ENCODE assay signal across 8 cellular contexts in the genomic region with DNA sequence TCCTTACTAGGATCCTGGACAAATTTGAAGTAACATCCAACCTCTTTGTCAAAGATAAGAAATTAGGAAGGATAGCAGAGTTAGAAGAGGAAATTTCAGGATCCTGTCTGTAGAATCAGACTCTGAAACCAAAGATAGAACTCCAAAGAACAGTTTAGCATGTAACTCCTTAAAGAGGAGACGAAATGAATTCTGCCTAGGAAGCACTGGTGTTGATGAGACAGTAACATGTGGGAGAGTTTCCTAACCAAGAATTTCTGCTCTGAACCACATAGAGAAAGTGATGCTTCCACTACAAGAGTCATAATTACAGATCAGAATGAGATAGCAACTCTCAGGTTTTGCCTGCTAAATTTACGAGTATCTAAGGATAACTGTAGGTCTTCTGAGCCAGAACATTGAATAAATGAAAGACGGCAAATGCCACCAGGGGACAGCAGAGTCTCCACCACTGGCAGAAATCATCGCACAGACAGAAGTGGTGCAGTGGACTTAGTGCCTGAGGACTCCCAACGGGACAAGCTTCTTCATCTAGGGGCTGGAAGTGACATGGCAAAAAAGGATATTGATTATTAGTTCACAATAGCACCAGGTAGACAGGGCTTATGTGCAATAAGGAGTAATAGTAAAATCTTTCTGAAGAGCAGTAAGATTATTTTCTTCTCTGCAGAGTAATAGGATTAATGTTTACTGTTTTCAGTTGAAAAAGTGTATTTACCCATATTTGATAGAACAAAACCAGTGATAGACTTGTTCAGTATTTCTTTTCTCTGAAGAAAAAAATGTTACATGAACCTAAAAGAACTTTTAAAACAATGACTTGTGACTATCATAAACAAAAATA. TPM values are rescaled to one million over a fixed set of nuclear protein-coding genes. Genes with fewer than 3 reads are reported as not detected.
DNase-seq lines count a peak whose midpoint lies in the region; ATAC-seq and TF ChIP-seq lines count a peak whose summit lies in the region.

No MANE protein-coding gene starts in this region.

- ATAC-seq in GM21528 (IDR thresholded peaks at IDR 0.05; ENCODE audit: low FRiP score, unreplicated experiment) (peak; percentile 70), HG03469 (IDR thresholded peaks at IDR 0.05; ENCODE audit: unreplicated experiment) (no peak)
- ATAC-seq in activated naive CD8-positive, alpha-beta T cell treated with anti-CD3 and anti-CD28 coated beads, Interleukin-2, amount 10 ng/mL, durations not matched to agents 7 days and 5 days (ENCODE audit: low read depth) = peak; percentile 89

- H3K4me3 Mint-ChIP-seq in activated naive CD8-positive, alpha-beta T cell treated with anti-CD3 and anti-CD28 coated beads, Interleukin-2, amount 10 ng/mL, durations not matched to agents 7 days and 5 days = no peak overlapping the region

- POLR2A ChIA-PET in activated naive CD8-positive, alpha-beta T cell treated with anti-CD3 and anti-CD28 coated beads, Interleukin-2, amount 10 ng/mL, durations not matched to agents 7 days and 5 days (lab: Charles Lee) = no interaction called here

- no peaks in the 10 kb centered on the region for H3K4me1 ChIP-seq in SJSA1 (replicated peaks)
- H3K4me1 ChIP-seq in cardiac muscle cell (ENCODE audit: low read depth) = peaks cover 2% of the 10 kb centered on the region

- H3K27ac Mint-ChIP-seq in activated naive CD8-positive, alpha-beta T cell treated with anti-CD3 and anti-CD28 coated beads, Interleukin-2, amount 10 ng/mL, durations not matched to agents 7 days and 5 days = no peak overlapping the region

- DNase-seq in ELR (ENCODE audit: low read depth) (peak; percentile 68), HuH-7.5 (ENCODE audit: low spot score) (peak; percentile 47), SJSA1 (ENCODE audit: low read depth in 1 of 2, low spot score in 2 of 2) (peak; percentile 56 to 62), cardiac muscle cell (ENCODE audit: low read depth in 1 of 2, low spot score in 1 of 2) (peak; percentile 72 to 76), putamen (ENCODE audit: low spot score) (peak; percentile 63)
- DNase-seq in activated naive CD8-positive, alpha-beta T cell treated with anti-CD3 and anti-CD28 coated beads, Interleukin-2, amount 10 ng/mL, durations not matched to agents 7 days and 5 days = peak; percentile 37

- H3K36me3 Mint-ChIP-seq in activated naive CD8-positive, alpha-beta T cell treated with anti-CD3 and anti-CD28 coated beads, Interleukin-2, amount 10 ng/mL, durations not matched to agents 7 days and 5 days = no peaks in the 10 kb centered on the region

- peak; percentile 81 for TF ChIP-seq CTCF in cardiac muscle cell (IDR thresholded peaks at IDR 0.05; ENCODE audit: low read depth, low read length)

- H3K4me3 ChIP-seq in SJSA1 = no peak overlapping the region
- H3K4me3 ChIP-seq in cardiac muscle cell = no peak overlapping the region

- H3K27me3 ChIP-seq in SJSA1 (replicated peaks) (peaks cover 5% of the 10 kb centered on the region; the same call in 1 of the 2 replicates), cardiac muscle cell (no peaks in the 10 kb centered on the region)

- H3K27ac ChIP-seq in SJSA1 (no peak overlapping the region), cardiac muscle cell (no peak overlapping the region)

- no peaks in the 10 kb centered on the region for H3K9me3 Mint-ChIP-seq in activated naive CD8-positive, alpha-beta T cell treated with anti-CD3 and anti-CD28 coated beads, Interleukin-2, amount 10 ng/mL, durations not matched to agents 7 days and 5 days

- H3K27me3 Mint-ChIP-seq in activated naive CD8-positive, alpha-beta T cell treated with anti-CD3 and anti-CD28 coated beads, Interleukin-2, amount 10 ng/mL, durations not matched to agents 7 days and 5 days = peaks cover 16% of the 10 kb centered on the region

- no peaks in the 10 kb centered on the region for H3K36me3 ChIP-seq in SJSA1
- no peaks in the 10 kb centered on the region for H3K36me3 ChIP-seq in cardiac muscle cell

- H3K9me3 ChIP-seq in SJSA1 (replicated peaks) = no peaks in the 10 kb centered on the region
- no peaks in the 10 kb centered on the region for H3K9me3 ChIP-seq in cardiac muscle cell (ENCODE audit: low read depth)

- peaks cover 13% of the 10 kb centered on the region for H3K4me1 Mint-ChIP-seq in activated naive CD8-positive, alpha-beta T cell treated with anti-CD3 and anti-CD28 coated beads, Interleukin-2, amount 10 ng/mL, durations not matched to agents 7 days and 5 days

RNA-seq across cellular contexts. Expression of a gene that starts 6.7 kb away (rescaled TPM):
- 56.4 and 59.7 TPM in 2 replicates for total RNA-seq in SJSA1 (2014; rRNA removed; shearing (Covaris generic))
- 10 to 100 TPM; 31.5 to 34.5 TPM for total RNA-seq in activated naive CD8-positive, alpha-beta T cell treated with anti-CD3 and anti-CD28 coated beads, Interleukin-2, amount 10 ng/mL, durations not matched to agents 7 days and 5 days
- 30.7 and 36.0 TPM in 2 replicates for total RNA-seq in cardiac muscle cell
- polyA plus RNA-seq in cardiac muscle cell = 68.1 and 73.9 TPM in 2 replicates

RNA-seq across cellular contexts. Expression of a gene that starts 38.9 kb away (rescaled TPM):
- 14.6 and 29.6 TPM in 2 replicates for total RNA-seq in SJSA1 (2014; rRNA removed; shearing (Covaris generic))
- 10 to 100 TPM; 15.3 to 15.7 TPM for total RNA-seq in activated naive CD8-positive, alpha-beta T cell treated with anti-CD3 and anti-CD28 coated beads, Interleukin-2, amount 10 ng/mL, durations not matched to agents 7 days and 5 days
- 45.1 and 74.4 TPM in 2 replicates for total RNA-seq in cardiac muscle cell
- 29.9 and 60.1 TPM in 2 replicates for polyA plus RNA-seq in cardiac muscle cell

RNA-seq across cellular contexts. Expression of a gene that starts 57.8 kb away (rescaled TPM):
- total RNA-seq in SJSA1 (2014; rRNA removed; shearing (Covaris generic)) = 17.6 and 21.1 TPM in 2 replicates
- total RNA-seq in activated naive CD8-positive, alpha-beta T cell treated with anti-CD3 and anti-CD28 coated beads, Interleukin-2, amount 10 ng/mL, durations not matched to agents 7 days and 5 days = 10 to 100 TPM; 19.1 to 20.2 TPM
- 15.6 and 17.2 TPM in 2 replicates for total RNA-seq in cardiac muscle cell
- polyA plus RNA-seq in cardiac muscle cell = 21.7 and 24.9 TPM in 2 replicates

RNA-seq across cellular contexts. Expression of a gene that starts 58.3 kb away (rescaled TPM):
- total RNA-seq in SJSA1 (2014; rRNA removed; shearing (Covaris generic)) = 22.7 and 32.6 TPM in 2 replicates
- total RNA-seq in activated naive CD8-positive, alpha-beta T cell treated with anti-CD3 and anti-CD28 coated beads, Interleukin-2, amount 10 ng/mL, durations not matched to agents 7 days and 5 days = 10 to 100 TPM; 11.8 to 12.7 TPM
- 6.9 and 8.8 TPM in 2 replicates for total RNA-seq in cardiac muscle cell
- polyA plus RNA-seq in cardiac muscle cell = 9.5 and 17.5 TPM in 2 replicates
